ENCODE assay signal across 8 cellular contexts in genomic region chr11:66268953-66269906, GRCh38. TPM values are rescaled to one million over a fixed set of nuclear protein-coding genes. Genes with fewer than 3 reads are reported as not detected.
DNase-seq lines count a peak whose midpoint lies in the region; ATAC-seq and TF ChIP-seq lines count a peak whose summit lies in the region.

No MANE protein-coding gene starts in this region.

- 0 out of 2 replicates have a peak, but pooled peaks cover 14% of the 10 kb centered on the region for H3F3A ChIP-seq in GM23338 (replicated peaks; ENCODE audit: low read depth)
- peaks cover 23% of the 10 kb centered on the region for H3F3A ChIP-seq in SK-N-SH (replicated peaks; ENCODE audit: insufficient read depth)

- peaks cover 8% of the 10 kb centered on the region for H3K27me3 Mint-ChIP-seq in GM23338 (ENCODE audit: insufficient read depth, low read depth, poor library complexity)
- H3K27me3 Mint-ChIP-seq in endothelial cell (ENCODE audit: unreplicated experiment), result peaks cover 30% of the 10 kb centered on the region
- peaks cover 0 to 3% (median 0%) of the 10 kb centered on the region in 5 donors for H3K27me3 Mint-ChIP-seq in naive thymus-derived CD4-positive, alpha-beta T cell

- H3K4me1 ChIP-seq in GM23338 (ENCODE audit: insufficient read depth), result no peaks in the 10 kb centered on the region
- H3K4me1 ChIP-seq in SK-N-SH (ENCODE audit: control insufficient read depth in 1 of 2, insufficient read depth in 2 of 2, low read depth in 1 of 2, low read length in 1 of 2), result peaks cover 11 to 14% of the 10 kb centered on the region in 2 experiments; a peak in 2 of 4 replicates
- H3K4me1 ChIP-seq in naive thymus-derived CD4-positive, alpha-beta T cell (ENCODE audit: control insufficient read depth in 2 of 2, insufficient read depth in 2 of 2, low read length in 2 of 2), result peaks cover 16 to 44% of the 10 kb centered on the region in 2 donors

- DNase-seq in AG20443 (ENCODE audit: low spot score) (peak; percentile 51), GM23338 (ENCODE audit: low spot score) (peak; percentile 72), SK-N-SH (peak; percentile 58), endothelial cell (ENCODE audit: low spot score) (no peak), cerebellar nuclear complex (lab: John Stamatoyannopoulos, UW) (no peak), NCI-H1105 (lab: John Stamatoyannopoulos, UW) (no peak)
- peak in 1 of 9 donors; percentile 23 for DNase-seq in naive thymus-derived CD4-positive, alpha-beta T cell

- H3K27ac Mint-ChIP-seq in GM23338, result peak overlapping the region; percentile 69
- peak overlapping the region; percentile 98 for H3K27ac Mint-ChIP-seq in endothelial cell (ENCODE audit: unreplicated experiment)
- peak overlapping the region; percentile 87 to 99 (median 97) for H3K27ac Mint-ChIP-seq in naive thymus-derived CD4-positive, alpha-beta T cell

- H3K9me3 ChIP-seq in SK-N-SH, result no peaks in the 10 kb centered on the region
- no peaks in the 10 kb centered on the region for H3K9me3 ChIP-seq in naive thymus-derived CD4-positive, alpha-beta T cell (ENCODE audit: control insufficient read depth in 2 of 3, low read length in 3 of 3)

- TF ChIP-seq EP300 in SK-N-SH (IDR thresholded peaks at IDR 0.05; ENCODE audit: borderline replicate concordance in 1 of 2, low read depth in 1 of 2, low read length in 1 of 2), result no peak

- H3K36me3 Mint-ChIP-seq in GM23338 (ENCODE audit: low read depth) (peaks cover 41% of the 10 kb centered on the region), endothelial cell (ENCODE audit: low read depth, unreplicated experiment) (peaks cover 36% of the 10 kb centered on the region)
- peaks cover 7 to 24% (median 10%) of the 10 kb centered on the region in 5 donors for H3K36me3 Mint-ChIP-seq in naive thymus-derived CD4-positive, alpha-beta T cell

- H3K4me3 Mint-ChIP-seq in GM23338, result peak overlapping the region; percentile 93
- peak overlapping the region; percentile 95 for H3K4me3 Mint-ChIP-seq in endothelial cell (ENCODE audit: unreplicated experiment)
- H3K4me3 Mint-ChIP-seq in naive thymus-derived CD4-positive, alpha-beta T cell, result peak overlapping the region; percentile 88 to 100 (median 95)

- H3K4me3 ChIP-seq in GM23338 (peak overlapping the region; percentile 95), SK-N-SH (ENCODE audit: low read depth in 2 of 2, low read length in 1 of 2) (peak overlapping the region; percentile 85 to 89)
- H3K4me3 ChIP-seq in naive thymus-derived CD4-positive, alpha-beta T cell (ENCODE audit: low read length), result peak overlapping the region; percentile 91

- H2AFZ ChIP-seq in GM23338 (no peak overlapping the region), SK-N-SH (ENCODE audit: low read depth) (no peak overlapping the region)

- H3K27me3 ChIP-seq in GM23338 (ENCODE audit: insufficient read depth), result no peaks in the 10 kb centered on the region
- H3K27me3 ChIP-seq in SK-N-SH (ENCODE audit: insufficient read depth), result no peaks in the 10 kb centered on the region
- H3K27me3 ChIP-seq in naive thymus-derived CD4-positive, alpha-beta T cell (ENCODE audit: control insufficient read depth in 2 of 2, insufficient read depth in 2 of 2, low read length in 2 of 2), result no peaks in the 10 kb centered on the region

- intact Hi-C loops in naive thymus-derived CD4-positive, alpha-beta T cell (cut with micrococcal nuclease), result loop anchor here (1.0 to 10.0 kb wide), 19 partner anchors 8 to 1347 kb away; partner anchors contain the start of genes BRMS1 (in 2 of the 2), YIF1A (in 2 of the 2), B4GAT1 (in 1 of the 2) and BANF1 (in 1 of the 2)

- H3K9me2 ChIP-seq in GM23338 (ENCODE audit: insufficient read depth) (no peaks in the 10 kb centered on the region), SK-N-SH (no peaks in the 10 kb centered on the region)

- 4% methylated on average over 29 of the region's 32 CpGs for WGBS in SK-N-SH (ENCODE audit: low lambda C conversion rate)

- ATAC-seq in GM23338 (peak; percentile 2), HG03565 (IDR thresholded peaks at IDR 0.05; ENCODE audit: unreplicated experiment) (no peak)
- ATAC-seq in naive thymus-derived CD4-positive, alpha-beta T cell, result no peak

- H4K20me1 ChIP-seq in GM23338 (replicated peaks; ENCODE audit: insufficient read depth) (peaks cover 7% of the 10 kb centered on the region), SK-N-SH (ENCODE audit: insufficient read depth) (no peaks in the 10 kb centered on the region; the same call in 1 of the 2 replicates)

- TF ChIP-seq CTCF in GM23338 (conservative IDR thresholded peaks at IDR 0.05; ENCODE audit: low read depth in 2 of 2) (peak; percentile 23 to 42), SK-N-SH (IDR thresholded peaks at IDR 0.05) (peak; percentile 34), endothelial cell (IDR thresholded peaks at IDR 0.05; ENCODE audit: unreplicated experiment) (peak; percentile 41)

- no peak for TF ChIP-seq RAD21 in SK-N-SH (IDR thresholded peaks at IDR 0.05; ENCODE audit: low read length)

- no peaks in the 10 kb centered on the region for H3K9me3 Mint-ChIP-seq in GM23338
- H3K9me3 Mint-ChIP-seq in endothelial cell (ENCODE audit: unreplicated experiment), result no peaks in the 10 kb centered on the region
- H3K9me3 Mint-ChIP-seq in naive thymus-derived CD4-positive, alpha-beta T cell, result peaks cover 0 to 5% (median 0%) of the 10 kb centered on the region in 11 donors

- CTCF ChIA-PET in SK-N-SH (lab: Yijun Ruan, JAX), result interaction anchor here (1.3 to 9.4 kb wide), 4 partner anchors 11 to 48 kb away, joined by 4 to 111 read pairs (median 16); partner anchors contain the start of gene CNIH2
- CTCF ChIA-PET in naive thymus-derived CD4-positive, alpha-beta T cell (lab: Charles Lee), result interaction anchor here (0.5 to 1.4 kb wide), 5 partner anchors 12 to 956 kb away, joined by 3 to 4 read pairs (median 3); no protein-coding TSS in a partner anchor

- H3K9ac ChIP-seq in SK-N-SH, result peak overlapping the region; percentile 87

- POLR2A ChIA-PET in SK-N-SH (lab: Yijun Ruan, JAX), result interaction anchor here (1.1 to 1.8 kb wide), 2 partner anchors 8 to 22 kb away, joined by 3 to 4 read pairs; partner anchors contain the start of gene TMEM151A
- POLR2A ChIA-PET in naive thymus-derived CD4-positive, alpha-beta T cell (lab: Charles Lee), result interaction anchor here (1.4 to 6.3 kb wide), 4 partner anchors 11 to 1134 kb away, joined by 3 to 56 read pairs (median 16); partner anchors contain the start of genes CNIH2 and YIF1A

- H3K36me3 ChIP-seq in GM23338 (ENCODE audit: insufficient read depth), result no peaks in the 10 kb centered on the region
- peaks cover 26 to 46% of the 10 kb centered on the region in 2 experiments for H3K36me3 ChIP-seq in SK-N-SH (replicated peaks in 1 of 2; ENCODE audit: control insufficient read depth in 1 of 2, insufficient read depth in 2 of 2, low read length in 1 of 2)
- peaks cover 10 to 50% (median 14%) of the 10 kb centered on the region in 3 experiments for H3K36me3 ChIP-seq in naive thymus-derived CD4-positive, alpha-beta T cell (ENCODE audit: control insufficient read depth in 2 of 3, insufficient read depth in 3 of 3, low read length in 3 of 3)

- H3K4me1 Mint-ChIP-seq in GM23338 (peaks cover 16% of the 10 kb centered on the region), endothelial cell (ENCODE audit: unreplicated experiment) (peaks cover 17% of the 10 kb centered on the region)
- peaks cover 28 to 50% (median 36%) of the 10 kb centered on the region in 7 donors for H3K4me1 Mint-ChIP-seq in naive thymus-derived CD4-positive, alpha-beta T cell

- H3K79me2 ChIP-seq in GM23338 (replicated peaks; ENCODE audit: insufficient read depth), result peaks cover 20% of the 10 kb centered on the region
- peaks cover 34% of the 10 kb centered on the region for H3K79me2 ChIP-seq in SK-N-SH (ENCODE audit: insufficient read depth)

- H3K27ac ChIP-seq in GM23338 (ENCODE audit: low read depth), result peak overlapping the region; percentile 86
- H3K27ac ChIP-seq in SK-N-SH (ENCODE audit: low read depth in 2 of 2, low read length in 1 of 2), result peak overlapping the region; percentile 84 to 97
- H3K27ac ChIP-seq in naive thymus-derived CD4-positive, alpha-beta T cell (ENCODE audit: low read depth, low read length), result peak overlapping the region; percentile 90

- H3K4me2 ChIP-seq in GM23338, result peak overlapping the region; percentile 98
- H3K4me2 ChIP-seq in SK-N-SH, result peak overlapping the region; percentile 96

RNA-seq across cellular contexts. Expression of gene RAB1B, which starts 0.8 kb away (rescaled TPM):
- 92.7 and 99.6 TPM in 2 replicates for total RNA-seq in GM23338 (2014; rRNA removed; shearing (Covaris generic))
- polyA plus RNA-seq in GM23338 (2016; fragmentation: Nextera tagmentation; extraction: Ambion mirVana), result 30.3 and 30.5 TPM in 2 replicates
- polyA plus RNA-seq in SK-N-SH (2012; rRNA removed), result 204 and 208 TPM in 2 replicates
- polyA plus RNA-seq in SK-N-SH (2012; cell fraction: cytosol; rRNA removed), result 90.6 and 132 TPM in 2 replicates
- 85.5 and 96.0 TPM in 2 replicates for polyA plus RNA-seq in SK-N-SH (2012; cell fraction: nucleus; rRNA removed)
- 189 TPM for total RNA-seq in endothelial cell (ENCODE audit: unreplicated experiment)
- 100 to 1,000 TPM in 1 of 5 experiments, 10 to 100 TPM in 4; 60.6 to 151 (median 70.7) TPM for total RNA-seq in naive thymus-derived CD4-positive, alpha-beta T cell
- polyA plus RNA-seq in naive thymus-derived CD4-positive, alpha-beta T cell, result 10 to 100 TPM; 11.3 to 13.5 TPM

RNA-seq across cellular contexts. Expression of gene CNIH2, which starts 8.7 kb away (rescaled TPM):
- 9.2 and 10.8 TPM in 2 replicates for total RNA-seq in GM23338 (2014; rRNA removed; shearing (Covaris generic))
- polyA plus RNA-seq in GM23338 (2016; fragmentation: Nextera tagmentation; extraction: Ambion mirVana), result 4.3 and 7.9 TPM in 2 replicates
- polyA plus RNA-seq in SK-N-SH (2012; rRNA removed), result 7.4 and 11.8 TPM in 2 replicates
- 9.1 and 9.3 TPM in 2 replicates for polyA plus RNA-seq in SK-N-SH (2012; cell fraction: cytosol; rRNA removed)
- polyA plus RNA-seq in SK-N-SH (2012; cell fraction: nucleus; rRNA removed), result 11.9 and 12.3 TPM in 2 replicates
- 1.9 TPM for total RNA-seq in endothelial cell (ENCODE audit: unreplicated experiment)
- 10 to 100 TPM in 1 of 5 experiments, 1 to 10 TPM in 4; 1.3 to 12.3 (median 2.9) TPM for total RNA-seq in naive thymus-derived CD4-positive, alpha-beta T cell
- not detected for polyA plus RNA-seq in naive thymus-derived CD4-positive, alpha-beta T cell

RNA-seq across cellular contexts. Expression of gene KLC2, which starts 11.7 kb away (rescaled TPM):
- total RNA-seq in GM23338 (2014; rRNA removed; shearing (Covaris generic)), result 31.1 and 40.4 TPM in 2 replicates
- 17.8 and 18.3 TPM in 2 replicates for polyA plus RNA-seq in GM23338 (2016; fragmentation: Nextera tagmentation; extraction: Ambion mirVana)
- polyA plus RNA-seq in SK-N-SH (2012; rRNA removed), result 36.4 and 39.0 TPM in 2 replicates
- polyA plus RNA-seq in SK-N-SH (2012; cell fraction: cytosol; rRNA removed), result 17.0 and 26.6 TPM in 2 replicates
- polyA plus RNA-seq in SK-N-SH (2012; cell fraction: nucleus; rRNA removed), result 92.5 and 95.3 TPM in 2 replicates
- 35.1 TPM for total RNA-seq in endothelial cell (ENCODE audit: unreplicated experiment)
- 10 to 100 TPM; 26.7 to 53.6 (median 41.5) TPM for total RNA-seq in naive thymus-derived CD4-positive, alpha-beta T cell
- 1 to 10 TPM; 5.5 to 7.6 TPM for polyA plus RNA-seq in naive thymus-derived CD4-positive, alpha-beta T cell

RNA-seq across cellular contexts. Expression of gene YIF1A, which starts 19.7 kb away (rescaled TPM):
- 75.0 and 87.0 TPM in 2 replicates for total RNA-seq in GM23338 (2014; rRNA removed; shearing (Covaris generic))
- polyA plus RNA-seq in GM23338 (2016; fragmentation: Nextera tagmentation; extraction: Ambion mirVana) (71.5 and 75.6 TPM in 2 replicates), SK-N-SH (2012; rRNA removed) (115 and 123 TPM in 2 replicates)
- polyA plus RNA-seq in SK-N-SH (2012; cell fraction: cytosol; rRNA removed), result 49.5 and 87.8 TPM in 2 replicates
- polyA plus RNA-seq in SK-N-SH (2012; cell fraction: nucleus; rRNA removed), result 159 and 164 TPM in 2 replicates
- total RNA-seq in endothelial cell (ENCODE audit: unreplicated experiment), result 48.0 TPM
- 10 to 100 TPM; 25.0 to 66.2 (median 33.3) TPM for total RNA-seq in naive thymus-derived CD4-positive, alpha-beta T cell
- 10 to 100 TPM; 49.3 to 49.5 TPM for polyA plus RNA-seq in naive thymus-derived CD4-positive, alpha-beta T cell

RNA-seq across cellular contexts. Expression of gene TMEM151A, which starts 22.5 kb away (rescaled TPM):
- 4.4 and 5.0 TPM in 2 replicates for total RNA-seq in GM23338 (2014; rRNA removed; shearing (Covaris generic))
- polyA plus RNA-seq in GM23338 (2016; fragmentation: Nextera tagmentation; extraction: Ambion mirVana) (1.0 and 1.2 TPM in 2 replicates), SK-N-SH (2012; rRNA removed) (0.29 and 0.35 TPM in 2 replicates)
- 0.12 and 0.26 TPM in 2 replicates for polyA plus RNA-seq in SK-N-SH (2012; cell fraction: cytosol; rRNA removed)
- polyA plus RNA-seq in SK-N-SH (2012; cell fraction: nucleus; rRNA removed), result 0.56 and 0.69 TPM in 2 replicates
- not detected for total RNA-seq in endothelial cell (ENCODE audit: unreplicated experiment)
- total RNA-seq in naive thymus-derived CD4-positive, alpha-beta T cell, result under 1 TPM in 2 of 5 experiments, not detected in 3; 0.11 to 0.29 TPM
- polyA plus RNA-seq in naive thymus-derived CD4-positive, alpha-beta T cell, result not detected

Comparison
In these comparisons a context has a peak if more than half of its experiments do, and no peak if none do; other contexts are left out.
1. DNase-seq: peak in AG20443 (single experiment), GM23338 (single experiment) and SK-N-SH (single experiment); none in endothelial cell (single experiment), cerebellar nuclear complex (0 of 2) and NCI-H1105 (single experiment).
2. Peak in every context shown above with its lines, with median percentiles within 50 percentile points of each other: H3K27ac ChIP-seq, H3K4me3 ChIP-seq, H3K27ac Mint-ChIP-seq, H3K4me3 Mint-ChIP-seq and CTCF ChIP-seq.